ENCODE assay signal across 8 cellular contexts in genomic region chr3:177197041-177197933, GRCh38. TPM values are rescaled to one million over a fixed set of nuclear protein-coding genes. Genes with fewer than 3 reads are reported as not detected.
A peak's percentile ranks its signal among the peaks of the same experiment; 100 is the strongest.
DNase-seq lines count a peak whose midpoint lies in the region; ATAC-seq and TF ChIP-seq lines count a peak whose summit lies in the region.

TSS of gene TBL1XR1 (minus strand) at chr3:177197482. CDS start at chr3:177064977, 132,505 bp downstream.

- CTCF ChIA-PET in PC-3 (lab: Charles Lee): interaction anchor here (0.7 to 0.9 kb wide), 2 partner anchors 146 to 163 kb away, joined by 5 to 10 read pairs; no protein-coding TSS in a partner anchor

- no peaks in the 10 kb centered on the region for H3K9me3 ChIP-seq in PC-3 (ENCODE audit: low read length)

- H3K9me2 ChIP-seq in PC-3 (replicated peaks; ENCODE audit: low read length): no peaks in the 10 kb centered on the region

- no TSS peak for BruUV-seq in PC-3 (replicated peaks; lab: Mats Ljungman, UMichigan)

- no peaks in the 10 kb centered on the region for H3F3A ChIP-seq in PC-3 (ENCODE audit: low read length, unreplicated experiment)

- H3K79me2 ChIP-seq in PC-3 (ENCODE audit: low read length): peaks cover 45% of the 10 kb centered on the region

- H3K9ac ChIP-seq in PC-3 (ENCODE audit: low read length): peak within 1 kb of the TSS; percentile 90

- ATAC-seq in GM21529 (IDR thresholded peaks at IDR 0.05; ENCODE audit: unreplicated experiment) (peak; percentile 42), PC-3 (peak; percentile 67)

- intact Hi-C loops in PC-3 (cut with micrococcal nuclease): loop anchor here (1.0 to 5.0 kb wide), 7 partner anchors 110 to 735 kb away; no protein-coding TSS in a partner anchor

- DNase-seq in DMS 273 (lab: John Stamatoyannopoulos, UW; ENCODE audit: unreplicated experiment): peak; percentile 97
- DNase-seq in PC-3: peak; percentile 91
- peak; percentile 86 for DNase-seq in activated T-cell treated with anti-CD3 and anti-CD28 coated beads, Interleukin-2, amount 50 U/mL, for 1 hour
- peak; percentile 50 for DNase-seq in epithelial cell of proximal tubule (ENCODE audit: low read depth)
- DNase-seq in mucosa of gallbladder (ENCODE audit: low spot score): peak; percentile 94
- DNase-seq in stimulated activated CD8-positive, alpha-beta memory T cell treated with anti-CD3 and anti-CD28 coated beads, Interleukin-4, amount 100 ng/mL, for 24 hours (ENCODE audit: low read depth): peak; percentile 75

- H3K4me1 ChIP-seq in PC-3 (ENCODE audit: insufficient read depth, low read length): peaks cover 31% of the 10 kb centered on the region

- TF ChIP-seq CTCF in PC-3 (conservative IDR thresholded peaks at IDR 0.05; ENCODE audit: low read depth, low read length) (no peak), epithelial cell of proximal tubule (conservative IDR thresholded peaks at IDR 0.05; ENCODE audit: low read depth, low read length) (no peak)

- H4K20me1 ChIP-seq in PC-3 (ENCODE audit: low read length): peaks cover 18% of the 10 kb centered on the region

- H3K4me3 ChIP-seq in PC-3 (ENCODE audit: low read length) (peak within 1 kb of the TSS; percentile 92), epithelial cell of proximal tubule (ENCODE audit: low read depth, low read length) (peak within 1 kb of the TSS; percentile 94)

- H3K36me3 ChIP-seq in PC-3 (ENCODE audit: low read depth, low read length): peaks cover 7% of the 10 kb centered on the region

- POLR2A ChIA-PET in PC-3 (lab: Charles Lee; ENCODE audit: unreplicated experiment): interaction anchor here (0.6 kb wide), 3 partner anchors 139 to 163 kb away, joined by 3 to 7 read pairs (median 6); no protein-coding TSS in a partner anchor

- H3K4me2 ChIP-seq in PC-3 (ENCODE audit: low read length): peak within 1 kb of the TSS; percentile 92

- H3K27me3 ChIP-seq in PC-3 (ENCODE audit: low read length): no peaks in the 10 kb centered on the region

- peak within 1 kb of the TSS; percentile 95 for H2AFZ ChIP-seq in PC-3 (ENCODE audit: low read length)

- peak; percentile 48 for TF ChIP-seq RAD21 in Ishikawa (IDR thresholded peaks at IDR 0.05; ENCODE audit: low read depth)

- peak within 1 kb of the TSS; percentile 87 for H3K27ac ChIP-seq in PC-3 (ENCODE audit: low read length)

- TF ChIP-seq EP300 in Ishikawa (IDR thresholded peaks at IDR 0.05; ENCODE audit: borderline replicate concordance): peak; percentile 90

TF ChIP-seq in Ishikawa, 13 proteins besides CTCF, POLR2A, EP300 and RAD21:
- TF ChIP-seq TAF1 (IDR thresholded peaks at IDR 0.05; ENCODE audit: low read depth) (peak; percentile 40; the same call in 1 of the 2 replicates), YY1 (IDR thresholded peaks at IDR 0.05; ENCODE audit: low read depth) (peak; percentile 9; the same call in 1 of the 2 replicates), FOXM1 (IDR thresholded peaks at IDR 0.05; ENCODE audit: borderline replicate concordance, low read depth) (peak; percentile 48; the same call in 1 of the 2 replicates), EGR1 (IDR thresholded peaks at IDR 0.05) (peak; percentile 60), REST (IDR thresholded peaks at IDR 0.05; ENCODE audit: low read depth) (no peak; the same call in 1 of the 2 replicates), TEAD4 (IDR thresholded peaks at IDR 0.05) (no peak), CREB1 (IDR thresholded peaks at IDR 0.05; ENCODE audit: low read depth) (no peak), NFIC (IDR thresholded peaks at IDR 0.05) (peak; percentile 38; the same call in 1 of the 2 replicates), MAX (IDR thresholded peaks at IDR 0.05) (peak; percentile 54), TCF12 (IDR thresholded peaks at IDR 0.05; ENCODE audit: low read depth) (peak; percentile 64), ZBTB7A (IDR thresholded peaks at IDR 0.05; ENCODE audit: low read depth) (no peak), CEBPB (IDR thresholded peaks at IDR 0.05) (no peak)
TF ChIP-seq in Ishikawa: peak in this region for 7.

RNA-seq across cellular contexts. Expression of gene TBL1XR1, which starts in this region (rescaled TPM):
- total RNA-seq in PC-3 (2014; rRNA removed) (77.6 and 109 TPM in 2 replicates), epithelial cell of proximal tubule (61.2 and 68.3 TPM in 2 replicates), mucosa of gallbladder (137 TPM)

Comparison
In these comparisons a context has a peak if more than half of its experiments do, and no peak if none do; other contexts are left out.
1. Peak in every context shown above with its lines: DNase-seq, ATAC-seq, H3K4me3 ChIP-seq and H3K27ac ChIP-seq.